ENCODE assay signal across 1 cellular context in the genomic region with DNA sequence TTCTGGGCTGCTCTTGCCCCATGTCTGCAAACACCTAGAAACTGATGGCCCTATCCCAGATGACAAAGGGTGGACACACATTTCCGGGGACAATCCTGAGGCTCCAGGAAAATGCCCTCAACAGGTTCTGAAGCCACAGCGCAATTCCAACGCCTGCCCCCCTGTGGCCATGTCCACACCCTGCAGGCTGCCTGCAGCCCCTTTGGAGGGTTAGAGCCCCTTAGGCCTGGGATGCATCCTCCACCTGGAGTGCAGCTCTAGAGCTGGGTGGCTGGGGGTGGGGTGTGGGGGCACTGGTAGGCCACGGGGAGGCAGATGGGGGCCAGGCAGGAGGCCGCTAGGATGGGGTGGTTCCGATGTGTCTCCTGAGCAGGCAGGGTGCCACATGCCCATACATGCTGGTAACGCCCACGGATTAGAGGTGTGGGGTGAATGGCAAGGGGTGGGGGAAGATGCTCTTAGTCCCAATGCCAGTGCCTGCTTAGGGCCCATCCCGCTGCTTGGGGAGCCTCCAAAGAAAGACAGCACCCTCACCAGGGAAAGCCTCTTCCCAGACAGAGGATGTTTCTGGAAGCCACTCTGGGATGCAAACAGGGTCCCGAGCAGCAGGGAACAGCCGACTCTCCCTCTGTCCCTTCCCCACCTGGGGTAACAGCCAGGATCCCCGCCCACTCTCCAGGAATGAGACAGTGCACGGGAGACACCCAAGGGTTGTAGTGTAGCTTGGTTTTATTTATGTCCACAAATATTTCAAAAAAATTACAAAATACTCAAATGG.
A peak's percentile ranks its signal among the peaks of the same experiment; 100 is the strongest.
TF ChIP-seq lines count a peak whose summit lies in the region.

No MANE protein-coding gene starts in this region.

TF ChIP-seq in HepG2, 621 proteins besides CTCF, POLR2A, EP300 and RAD21 (continued from another document):
- TF ChIP-seq ZFP37 (CRISPR knock-in tag; IDR thresholded peaks at IDR 0.05; ENCODE audit: borderline replicate concordance) (no peak), AGO1 (IDR thresholded peaks at IDR 0.05; ENCODE audit: low read depth, low read length, poor library complexity, severe bottlenecking) (no peak), FOXK2 (IDR thresholded peaks at IDR 0.05) (no peak), NBN (conservative IDR thresholded peaks at IDR 0.05) (no peak), ZNF343 (CRISPR knock-in tag; IDR thresholded peaks at IDR 0.05) (no peak), KDM4B (CRISPR knock-in tag; IDR thresholded peaks at IDR 0.05) (no peak), ZNF446 (CRISPR knock-in tag; IDR thresholded peaks at IDR 0.05) (no peak), RBM22 (optimal IDR thresholded peaks at IDR 0.05; ENCODE audit: low read length) (peak; percentile 95), RBM39 (IDR thresholded peaks at IDR 0.05; ENCODE audit: low read depth, low read length, poor library complexity, severe bottlenecking) (peak; percentile 33), ELF4 (CRISPR knock-in tag; IDR thresholded peaks at IDR 0.05; ENCODE audit: borderline replicate concordance) (no peak)
- TF ChIP-seq, protein P1, sequence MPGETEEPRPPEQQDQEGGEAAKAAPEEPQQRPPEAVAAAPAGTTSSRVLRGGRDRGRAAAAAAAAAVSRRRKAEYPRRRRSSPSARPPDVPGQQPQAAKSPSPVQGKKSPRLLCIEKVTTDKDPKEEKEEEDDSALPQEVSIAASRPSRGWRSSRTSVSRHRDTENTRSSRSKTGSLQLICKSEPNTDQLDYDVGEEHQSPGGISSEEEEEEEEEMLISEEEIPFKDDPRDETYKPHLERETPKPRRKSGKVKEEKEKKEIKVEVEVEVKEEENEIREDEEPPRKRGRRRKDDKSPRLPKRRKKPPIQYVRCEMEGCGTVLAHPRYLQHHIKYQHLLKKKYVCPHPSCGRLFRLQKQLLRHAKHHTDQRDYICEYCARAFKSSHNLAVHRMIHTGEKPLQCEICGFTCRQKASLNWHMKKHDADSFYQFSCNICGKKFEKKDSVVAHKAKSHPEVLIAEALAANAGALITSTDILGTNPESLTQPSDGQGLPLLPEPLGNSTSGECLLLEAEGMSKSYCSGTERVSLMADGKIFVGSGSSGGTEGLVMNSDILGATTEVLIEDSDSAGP (CRISPR knock-in tag; IDR thresholded peaks at IDR 0.05; ENCODE audit: borderline replicate concordance) = no peak
- TF ChIP-seq, protein P2, sequence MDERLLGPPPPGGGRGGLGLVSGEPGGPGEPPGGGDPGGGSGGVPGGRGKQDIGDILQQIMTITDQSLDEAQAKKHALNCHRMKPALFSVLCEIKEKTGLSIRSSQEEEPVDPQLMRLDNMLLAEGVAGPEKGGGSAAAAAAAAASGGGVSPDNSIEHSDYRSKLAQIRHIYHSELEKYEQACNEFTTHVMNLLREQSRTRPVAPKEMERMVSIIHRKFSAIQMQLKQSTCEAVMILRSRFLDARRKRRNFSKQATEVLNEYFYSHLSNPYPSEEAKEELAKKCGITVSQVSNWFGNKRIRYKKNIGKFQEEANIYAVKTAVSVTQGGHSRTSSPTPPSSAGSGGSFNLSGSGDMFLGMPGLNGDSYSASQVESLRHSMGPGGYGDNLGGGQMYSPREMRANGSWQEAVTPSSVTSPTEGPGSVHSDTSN (CRISPR knock-in tag; IDR thresholded peaks at IDR 0.05) = no peak
- TF ChIP-seq, protein P3, sequence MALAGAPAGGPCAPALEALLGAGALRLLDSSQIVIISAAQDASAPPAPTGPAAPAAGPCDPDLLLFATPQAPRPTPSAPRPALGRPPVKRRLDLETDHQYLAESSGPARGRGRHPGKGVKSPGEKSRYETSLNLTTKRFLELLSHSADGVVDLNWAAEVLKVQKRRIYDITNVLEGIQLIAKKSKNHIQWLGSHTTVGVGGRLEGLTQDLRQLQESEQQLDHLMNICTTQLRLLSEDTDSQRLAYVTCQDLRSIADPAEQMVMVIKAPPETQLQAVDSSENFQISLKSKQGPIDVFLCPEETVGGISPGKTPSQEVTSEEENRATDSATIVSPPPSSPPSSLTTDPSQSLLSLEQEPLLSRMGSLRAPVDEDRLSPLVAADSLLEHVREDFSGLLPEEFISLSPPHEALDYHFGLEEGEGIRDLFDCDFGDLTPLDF (CRISPR knock-in tag; IDR thresholded peaks at IDR 0.05) = no peak
- TF ChIP-seq, protein P4, sequence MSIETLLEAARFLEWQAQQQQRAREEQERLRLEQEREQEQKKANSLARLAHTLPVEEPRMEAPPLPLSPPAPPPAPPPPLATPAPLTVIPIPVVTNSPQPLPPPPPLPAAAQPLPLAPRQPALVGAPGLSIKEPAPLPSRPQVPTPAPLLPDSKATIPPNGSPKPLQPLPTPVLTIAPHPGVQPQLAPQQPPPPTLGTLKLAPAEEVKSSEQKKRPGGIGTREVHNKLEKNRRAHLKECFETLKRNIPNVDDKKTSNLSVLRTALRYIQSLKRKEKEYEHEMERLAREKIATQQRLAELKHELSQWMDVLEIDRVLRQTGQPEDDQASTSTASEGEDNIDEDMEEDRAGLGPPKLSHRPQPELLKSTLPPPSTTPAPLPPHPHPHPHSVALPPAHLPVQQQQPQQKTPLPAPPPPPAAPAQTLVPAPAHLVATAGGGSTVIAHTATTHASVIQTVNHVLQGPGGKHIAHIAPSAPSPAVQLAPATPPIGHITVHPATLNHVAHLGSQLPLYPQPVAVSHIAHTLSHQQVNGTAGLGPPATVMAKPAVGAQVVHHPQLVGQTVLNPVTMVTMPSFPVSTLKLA (IDR thresholded peaks at IDR 0.05) = no peak
